In the genomic region with DNA sequence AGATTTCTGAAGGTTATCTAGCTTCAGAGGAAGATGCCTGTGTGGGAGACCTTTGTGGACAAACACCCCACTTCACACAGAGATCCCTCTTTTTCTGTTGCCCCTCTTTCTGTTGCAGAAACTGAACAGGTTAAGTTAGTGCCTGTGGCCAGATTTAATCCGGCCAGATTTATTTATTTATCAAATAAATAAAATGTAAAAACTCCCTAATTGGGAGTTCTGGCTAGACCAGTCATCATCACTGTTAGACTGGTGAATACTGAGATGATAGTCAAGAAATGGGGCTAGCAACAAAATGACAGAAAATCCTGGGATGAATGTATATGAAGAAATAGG, we compare ENCODE assay signal across 9 cellular contexts. TPM values are rescaled to one million over a fixed set of nuclear protein-coding genes. Genes with fewer than 3 reads are reported as not detected.
A peak's percentile ranks its signal among the peaks of the same experiment; 100 is the strongest.
DNase-seq lines count a peak whose midpoint lies in the region; ATAC-seq and TF ChIP-seq lines count a peak whose summit lies in the region.
"Had no signal": no experiment of that assay in that cellular context is flagged by ENCODE, and none has a peak within 500 bp of the region (broad histone marks: within the 10 kb centered on the region; RNA-seq: fewer than 3 reads in every experiment).

No MANE protein-coding gene starts in this region.

- H3K36me3 ChIP-seq in stomach, result no peaks in the 10 kb centered on the region
- no peaks in the 10 kb centered on the region for H3K36me3 ChIP-seq in testis (ENCODE audit: low read depth, missing control alignments)

- H3K36me3 Mint-ChIP-seq in activated CD8-positive, alpha-beta memory T cell treated with anti-CD3 and anti-CD28 coated beads, Interleukin-2, amount 10 ng/mL, durations not matched to agents 7 days and 5 days, result peaks cover 7% of the 10 kb centered on the region
- H3K36me3 Mint-ChIP-seq in activated CD8-positive, alpha-beta T cell treated with anti-CD3 and anti-CD28 coated beads, Interleukin-2, amount 10 ng/mL, durations not matched to agents 7 days and 5 days (ENCODE audit: low read depth), result peaks cover 10% of the 10 kb centered on the region

- no peak for TF ChIP-seq EP300 in stomach (IDR thresholded peaks at IDR 0.05)

- TF ChIP-seq CTCF in stomach (IDR thresholded peaks at IDR 0.05) (no peak), testis (IDR thresholded peaks at IDR 0.05) (no peak)

- H3K4me3 ChIP-seq in stomach (no peak overlapping the region), testis (no peak overlapping the region)

- H3K27ac ChIP-seq in layer of hippocampus (ENCODE audit: low read depth, low read length) (peak overlapping the region; percentile 94), stomach (peak overlapping the region in 4 of 5 donors; percentile 93 to 100 (median 99)), testis (peak overlapping the region in 1 of 2 donors; percentile 98)

- H3K9me3 ChIP-seq in stomach (no peaks in the 10 kb centered on the region), testis (no peaks in the 10 kb centered on the region)

- H3K27me3 Mint-ChIP-seq in activated CD8-positive, alpha-beta memory T cell treated with anti-CD3 and anti-CD28 coated beads, Interleukin-2, amount 10 ng/mL, durations not matched to agents 7 days and 5 days, result no peaks in the 10 kb centered on the region
- no peaks in the 10 kb centered on the region for H3K27me3 Mint-ChIP-seq in activated CD8-positive, alpha-beta T cell treated with anti-CD3 and anti-CD28 coated beads, Interleukin-2, amount 10 ng/mL, durations not matched to agents 7 days and 5 days (ENCODE audit: low read depth)

- POLR2A ChIA-PET in activated CD8-positive, alpha-beta T cell treated with anti-CD3 and anti-CD28 coated beads, Interleukin-2, amount 10 ng/mL, durations not matched to agents 7 days and 5 days (lab: Charles Lee), result interaction anchor here (2.4 kb wide), 1 partner anchor 31 kb away, joined by 17 read pairs; no protein-coding TSS in a partner anchor

- H3K27ac Mint-ChIP-seq in activated CD8-positive, alpha-beta memory T cell treated with anti-CD3 and anti-CD28 coated beads, Interleukin-2, amount 10 ng/mL, durations not matched to agents 7 days and 5 days, result peak overlapping the region; percentile 96
- peak overlapping the region; percentile 96 for H3K27ac Mint-ChIP-seq in activated CD8-positive, alpha-beta T cell treated with anti-CD3 and anti-CD28 coated beads, Interleukin-2, amount 10 ng/mL, durations not matched to agents 7 days and 5 days

- H3K9me3 Mint-ChIP-seq in activated CD8-positive, alpha-beta memory T cell treated with anti-CD3 and anti-CD28 coated beads, Interleukin-2, amount 10 ng/mL, durations not matched to agents 7 days and 5 days (ENCODE audit: low read depth), result no peaks in the 10 kb centered on the region
- no peaks in the 10 kb centered on the region for H3K9me3 Mint-ChIP-seq in activated CD8-positive, alpha-beta T cell treated with anti-CD3 and anti-CD28 coated beads, Interleukin-2, amount 10 ng/mL, durations not matched to agents 7 days and 5 days (ENCODE audit: insufficient read depth)

- intact Hi-C loops in stomach (cut with DNase I; ENCODE audit: low total_unique reads) (no loop called here), testis (cut with DNase I; ENCODE audit: low total_unique reads) (no loop called here), sciatic nerve (cut with DNase I) (no loop called here)

- H3K27me3 ChIP-seq in layer of hippocampus (ENCODE audit: control insufficient read depth, insufficient read depth, low read length) (no peaks in the 10 kb centered on the region), stomach (no peaks in the 10 kb centered on the region), testis (no peaks in the 10 kb centered on the region)

- TF ChIP-seq POLR2A in stomach (IDR thresholded peaks at IDR 0.05) (no peak), testis (IDR thresholded peaks at IDR 0.05) (no peak)

- no peak for DNase-seq in activated CD8-positive, alpha-beta memory T cell treated with anti-CD3 and anti-CD28 coated beads, Interleukin-2, amount 10 ng/mL, durations not matched to agents 7 days and 5 days
- DNase-seq in activated CD8-positive, alpha-beta memory T cell treated with anti-CD3 and anti-CD28 coated beads, Interleukin-2, amount 50 U/mL, for 4 hours, result no peak
- no peak for DNase-seq in activated CD8-positive, alpha-beta T cell treated with anti-CD3 and anti-CD28 coated beads, Interleukin-2, amount 10 ng/mL, durations not matched to agents 7 days and 5 days
- no peak for DNase-seq in stomach
- DNase-seq in testis, result no peak
- no peak for DNase-seq in sciatic nerve (ENCODE audit: low spot score)
- DNase-seq in SKM-1 (lab: John Stamatoyannopoulos, UW; ENCODE audit: unreplicated experiment), result no peak
- DNase-seq: NCI-H526 treated with DMSO at 0.1 percent for 48 hours had no signal

- H3K4me1 ChIP-seq in stomach, result peaks cover 16 to 38% (median 36%) of the 10 kb centered on the region in 4 donors
- peaks cover 7% of the 10 kb centered on the region for H3K4me1 ChIP-seq in testis

- WGBS in stomach, 5 donors, result 17 to 33% (median 21%) methylated on average over 1 of the region's 1 CpG
- 21 to 26% methylated on average over 1 of the region's 1 CpG for WGBS in testis, 2 donors

- H3K4me3 Mint-ChIP-seq in activated CD8-positive, alpha-beta memory T cell treated with anti-CD3 and anti-CD28 coated beads, Interleukin-2, amount 10 ng/mL, durations not matched to agents 7 days and 5 days, result peak overlapping the region; percentile 88
- H3K4me3 Mint-ChIP-seq in activated CD8-positive, alpha-beta T cell treated with anti-CD3 and anti-CD28 coated beads, Interleukin-2, amount 10 ng/mL, durations not matched to agents 7 days and 5 days, result peak overlapping the region; percentile 93

- peaks cover 51% of the 10 kb centered on the region for H3K4me1 Mint-ChIP-seq in activated CD8-positive, alpha-beta memory T cell treated with anti-CD3 and anti-CD28 coated beads, Interleukin-2, amount 10 ng/mL, durations not matched to agents 7 days and 5 days
- H3K4me1 Mint-ChIP-seq in activated CD8-positive, alpha-beta T cell treated with anti-CD3 and anti-CD28 coated beads, Interleukin-2, amount 10 ng/mL, durations not matched to agents 7 days and 5 days (ENCODE audit: low read depth), result peaks cover 51% of the 10 kb centered on the region

- CTCF ChIA-PET in activated CD8-positive, alpha-beta memory T cell treated with anti-CD3 and anti-CD28 coated beads, Interleukin-2, amount 10 ng/mL, durations not matched to agents 7 days and 5 days (lab: Charles Lee), result interaction anchor here (1.8 kb wide), 1 partner anchor 98 kb away, joined by 4 read pairs; no protein-coding TSS in a partner anchor
- CTCF ChIA-PET in activated CD8-positive, alpha-beta T cell treated with anti-CD3 and anti-CD28 coated beads, Interleukin-2, amount 10 ng/mL, durations not matched to agents 7 days and 5 days (lab: Charles Lee), result interaction anchor here (1.8 kb wide), 1 partner anchor 98 kb away, joined by 10 read pairs; no protein-coding TSS in a partner anchor

- no peak for ATAC-seq in activated CD8-positive, alpha-beta memory T cell treated with anti-CD3 and anti-CD28 coated beads, Interleukin-2, amount 10 ng/mL, durations not matched to agents 7 days and 5 days
- no peak for ATAC-seq in activated CD8-positive, alpha-beta T cell treated with anti-CD3 and anti-CD28 coated beads, Interleukin-2, amount 10 ng/mL, durations not matched to agents 7 days and 5 days
- ATAC-seq in sciatic nerve, result no peak

RNA-seq across cellular contexts. Expression of gene TBC1D5, which starts 1.2 kb away (rescaled TPM):
- 10 to 100 TPM; 54.3 to 58.9 TPM for total RNA-seq in activated CD8-positive, alpha-beta memory T cell treated with anti-CD3 and anti-CD28 coated beads, Interleukin-2, amount 10 ng/mL, durations not matched to agents 7 days and 5 days
- total RNA-seq in activated CD8-positive, alpha-beta T cell treated with anti-CD3 and anti-CD28 coated beads, Interleukin-2, amount 10 ng/mL, durations not matched to agents 7 days and 5 days, result 10 to 100 TPM; 51.2 to 52.8 TPM
- total RNA-seq in stomach (10 to 100 TPM; 25.1 to 75.1 (median 54.0) TPM), testis (10 to 100 TPM; 95.4 to 98.1 TPM), sciatic nerve (82.6 TPM)
- polyA plus RNA-seq in stomach (10 to 100 TPM in 1 of 3 donors, 1 to 10 TPM in 2; 4.7 to 10.1 (median 9.5) TPM), testis (ENCODE audit: insufficient read depth, low read depth, low replicate concordance) (47.8 TPM)
